ENCODE assay signal across 28 cellular contexts in the genomic region with DNA sequence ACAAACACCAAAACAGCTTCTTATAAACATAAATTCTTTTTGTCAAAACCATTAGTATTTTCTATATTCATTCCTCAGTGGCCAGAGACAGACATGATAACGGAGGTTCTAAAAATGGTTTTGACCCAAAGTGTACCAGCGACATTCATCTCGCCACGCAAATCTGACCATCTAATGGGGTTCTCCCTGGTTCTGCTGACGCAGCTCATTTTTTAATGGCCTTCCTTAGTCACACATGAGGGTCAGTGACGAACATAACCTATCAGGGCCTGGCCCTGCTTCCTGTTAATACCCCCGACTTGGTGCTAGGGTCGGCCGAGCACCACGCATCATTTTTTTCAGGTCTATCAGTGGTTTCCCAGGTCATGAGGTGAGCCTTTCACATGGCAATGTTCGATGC.
"Had no signal": no experiment of that assay in that cellular context is flagged by ENCODE, and none has a peak within 500 bp of the region (broad histone marks: within the 10 kb centered on the region; RNA-seq: fewer than 3 reads in every experiment).

No MANE protein-coding gene starts in this region.

- H3K36me3 ChIP-seq: colonic mucosa, esophagus muscularis mucosa, esophagus squamous epithelium, gastroesophageal sphincter, heart left ventricle, heart right ventricle had no signal

- H3K4me3 ChIP-seq: colonic mucosa, coronary artery, dorsolateral prefrontal cortex, esophagus muscularis mucosa, esophagus squamous epithelium, gastroesophageal sphincter, heart left ventricle, heart right ventricle, hepatocyte had no signal

- FAIRE-seq: colon, endometrium, endothelial cell of umbilical vein, frontal cortex had no signal

- H3K4me1 ChIP-seq: colonic mucosa, gastroesophageal sphincter had no signal

- H3K27me3 ChIP-seq: colonic mucosa, foreskin keratinocyte, hepatocyte had no signal

- ATAC-seq: effector memory CD8-positive, alpha-beta T cell; esophagus mucosa; foreskin keratinocyte; gastroesophageal sphincter; heart left ventricle; heart right ventricle had no signal

- DNase-seq: colonic mucosa; cortex of kidney; dermis blood vessel endothelial cell; dorsolateral prefrontal cortex; effector CD4-positive, alpha-beta T cell; effector CD8-positive, alpha-beta T cell; effector memory CD4-positive, alpha-beta T cell; effector memory CD8-positive, alpha-beta T cell; endodermal cell; erythroblast; esophagus squamous epithelium; foreskin fibroblast; foreskin keratinocyte; foreskin melanocyte; glutamatergic neuron; head of caudate nucleus; heart left ventricle; heart right ventricle had no signal

- H3K79me2 ChIP-seq: hepatocyte had no signal

- H3K27ac ChIP-seq: colonic mucosa, coronary artery, dorsolateral prefrontal cortex, epithelial cell of prostate, esophagus muscularis mucosa, esophagus squamous epithelium, foreskin keratinocyte, gastroesophageal sphincter, heart left ventricle, heart right ventricle, hepatocyte had no signal

- H2AFZ ChIP-seq: hepatocyte had no signal

- H3K9me3 ChIP-seq: colonic mucosa had no signal

- H3K4me2 ChIP-seq: hepatocyte had no signal
